In the genomic region with DNA sequence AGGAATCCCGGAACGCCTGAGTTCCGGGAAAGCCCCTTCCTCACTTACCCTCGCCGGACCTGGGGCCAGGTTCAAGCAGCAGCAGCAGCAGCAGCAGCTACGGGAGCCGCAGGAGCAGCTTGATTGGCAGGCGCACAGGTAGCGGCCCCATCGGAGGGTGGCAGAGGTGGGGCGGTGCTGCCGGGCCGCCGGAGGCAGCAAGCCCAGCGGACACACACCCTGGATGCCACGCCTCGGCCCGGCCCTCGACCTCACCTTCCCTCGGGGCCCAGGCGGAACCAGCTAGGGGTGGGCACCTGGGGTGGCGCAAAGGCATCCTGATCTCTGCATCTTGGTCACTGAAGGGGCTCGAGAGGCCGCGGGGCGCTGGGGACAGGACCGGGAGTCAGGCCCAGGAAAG, we compare ENCODE assay signal across 2 cellular contexts. TPM values are rescaled to one million over a fixed set of nuclear protein-coding genes. Genes with fewer than 3 reads are reported as not detected.
"Had no signal": no experiment of that assay in that cellular context is flagged by ENCODE, and none has a peak within 500 bp of the region (broad histone marks: within the 10 kb centered on the region; RNA-seq: fewer than 3 reads in every experiment).

No MANE protein-coding gene starts in this region.

RNA-seq across cellular contexts. Expression of a gene that starts 11.0 kb away (rescaled TPM):
- total RNA-seq: epithelial cell of proximal tubule, mesenteric fat pad had no signal
